ENCODE assay signal across 16 cellular contexts in genomic region chr15:89827821-89828220, GRCh38. TPM values are rescaled to one million over a fixed set of nuclear protein-coding genes. Genes with fewer than 3 reads are reported as not detected.
DNase-seq lines count a peak whose midpoint lies in the region; ATAC-seq and TF ChIP-seq lines count a peak whose summit lies in the region.
"Had no signal": no experiment of that assay in that cellular context is flagged by ENCODE, and none has a peak within 500 bp of the region (broad histone marks: within the 10 kb centered on the region; RNA-seq: fewer than 3 reads in every experiment).

No MANE protein-coding gene starts in this region.

- no peak for TF ChIP-seq RAD21 in IMR-90 (IDR thresholded peaks at IDR 0.05; ENCODE audit: low read length)

- no TSS peak for BruUV-seq in IMR-90 (replicated peaks; lab: Mats Ljungman, UMichigan)

- H3K18ac ChIP-seq in IMR-90 (ENCODE audit: low read depth, low read length), result 0 out of 2 replicates have a peak overlapping the region, but pooled peaks have one; percentile 4

- peak overlapping the region; percentile 37 for H2BK5ac ChIP-seq in IMR-90 (ENCODE audit: low read depth, low read length, poor library complexity, severe bottlenecking)

- intact Hi-C loops in IMR-90 (cut with micrococcal nuclease), result loop anchor here (1.0 kb wide), 1 partner anchor 88 kb away; no protein-coding TSS in a partner anchor
- intact Hi-C loops in natural killer cell (cut with micrococcal nuclease), result no loop called here

- H3K9me1 ChIP-seq in IMR-90 (ENCODE audit: insufficient read depth, low read length), result peaks cover 20% of the 10 kb centered on the region

- no peak overlapping the region for H3K23ac ChIP-seq in IMR-90 (ENCODE audit: low read depth, low read length)

- peak overlapping the region in 1 of 2 donors; percentile 52 for H3K27ac Mint-ChIP-seq in natural killer cell
- H3K27ac Mint-ChIP-seq in activated T-cell treated with anti-CD3 and anti-CD28 coated beads, Interleukin-2, amount 50 U/mL, for 24 hours, result no peak overlapping the region
- H3K27ac Mint-ChIP-seq: activated CD4-positive, alpha-beta T cell treated with anti-CD3 and anti-CD28 coated beads, Interleukin-2, amount 10 ng/mL, durations not matched to agents 7 days and 5 days; activated T-helper 2 cell treated with anti-CD3 and anti-CD28 coated beads, Interferon-gamma antibody, Interleukin-2, Interleukin-4, amounts not matched to agents 10 μg/mL and 5 μg/mL and 100 μg/mL, durations not matched to agents 14 hours and 24 hours and 36 hours; T-cell had no signal

- no peaks in the 10 kb centered on the region for H3K9me3 ChIP-seq in IMR-90 (ENCODE audit: control insufficient read depth, insufficient read depth, low read length)
- no peaks in the 10 kb centered on the region for H3K9me3 ChIP-seq in esophagus (ENCODE audit: control insufficient read depth in 2 of 2, insufficient read depth in 1 of 2, low read depth in 1 of 2, low read length in 1 of 2)
- H3K9me3 ChIP-seq in mesodermal cell (ENCODE audit: control insufficient read depth, low read length), result no peaks in the 10 kb centered on the region
- no peaks in the 10 kb centered on the region for H3K9me3 ChIP-seq in suprapubic skin
- H3K9me3 ChIP-seq: MG63 had no signal

- H3K4ac ChIP-seq in IMR-90 (ENCODE audit: low read depth, low read length), result peak overlapping the region; percentile 61

- H4K20me1 ChIP-seq in IMR-90 (ENCODE audit: insufficient read depth, low read length), result no peaks in the 10 kb centered on the region

- H3K4me1 ChIP-seq in IMR-90 (ENCODE audit: control insufficient read depth, insufficient read depth, low read length) (peaks cover 24% of the 10 kb centered on the region), esophagus (ENCODE audit: control insufficient read depth in 2 of 2, insufficient read depth in 2 of 2, low read length in 1 of 2) (peaks cover 6 to 23% of the 10 kb centered on the region in 2 donors), mesodermal cell (ENCODE audit: control insufficient read depth, insufficient read depth, low read length, poor library complexity, severe bottlenecking) (peaks cover 8% of the 10 kb centered on the region), suprapubic skin (peaks cover 35% of the 10 kb centered on the region)

- H3K36me3 ChIP-seq in IMR-90 (ENCODE audit: control insufficient read depth, insufficient read depth, low read length) (no peaks in the 10 kb centered on the region; the same call in 1 of the 2 replicates), esophagus (ENCODE audit: control insufficient read depth in 2 of 2, insufficient read depth in 2 of 2, low read length in 1 of 2) (peaks cover 2% of the 10 kb centered on the region in 2 donors), mesodermal cell (ENCODE audit: control insufficient read depth, insufficient read depth, low read length) (peaks cover 16% of the 10 kb centered on the region), suprapubic skin (peaks cover under 1% of the 10 kb centered on the region)

- peak overlapping the region; percentile 34; the same call in 1 of the 2 replicates for H2BK20ac ChIP-seq in IMR-90 (ENCODE audit: low read depth, low read length)

- H3K4me3 Mint-ChIP-seq in natural killer cell, result no peak overlapping the region
- no peak overlapping the region for H3K4me3 Mint-ChIP-seq in activated T-cell treated with anti-CD3 and anti-CD28 coated beads, Interleukin-2, amount 50 U/mL, for 24 hours
- H3K4me3 Mint-ChIP-seq: activated CD4-positive, alpha-beta T cell treated with anti-CD3 and anti-CD28 coated beads, Interleukin-2, amount 10 ng/mL, durations not matched to agents 7 days and 5 days; CD4-positive, CD25-positive, alpha-beta regulatory T cell; stimulated activated memory B cell treated with anti-CD40 and anti-IgM and Interleukin-4, amounts not matched to agents 10 μg/mL and 1 μg/mL and 100 μg/mL, for 72 hours; T-cell had no signal

- H4K5ac ChIP-seq in IMR-90 (ENCODE audit: low read depth, low read length), result 0 out of 2 replicates have a peak overlapping the region, but pooled peaks have one; percentile 5

- H3K4me1 Mint-ChIP-seq in natural killer cell, result peaks cover 0 to 17% of the 10 kb centered on the region in 2 donors
- no peaks in the 10 kb centered on the region for H3K4me1 Mint-ChIP-seq in activated T-cell treated with anti-CD3 and anti-CD28 coated beads, Interleukin-2, amount 50 U/mL, for 24 hours (ENCODE audit: low read depth)
- H3K4me1 Mint-ChIP-seq: activated CD4-positive, alpha-beta T cell treated with anti-CD3 and anti-CD28 coated beads, Interleukin-2, amount 10 ng/mL, durations not matched to agents 7 days and 5 days; CD4-positive, CD25-positive, alpha-beta regulatory T cell; T-cell had no signal

- DNase-seq in IMR-90 (no peak), suprapubic skin (ENCODE audit: low spot score in 2 of 2) (no peak), natural killer cell (no peak), NCI-H2081 (lab: John Stamatoyannopoulos, UW) (no peak)
- DNase-seq in activated CD4-positive, alpha-beta T cell treated with anti-CD3 and anti-CD28 coated beads for 4 hours, result no peak
- DNase-seq in activated T-cell treated with anti-CD3 and anti-CD28 coated beads, Interleukin-2, amount 50 U/mL, for 24 hours, result no peak
- DNase-seq: activated CD4-positive, alpha-beta T cell treated with anti-CD3 and anti-CD28 coated beads, Interleukin-2, amount 10 ng/mL, durations not matched to agents 7 days and 5 days; CD4-positive, CD25-positive, alpha-beta regulatory T cell; T-cell had no signal

- peak overlapping the region; percentile 84 for H2AFZ ChIP-seq in IMR-90 (replicated peaks; ENCODE audit: low read length, poor library complexity)

- no peak overlapping the region for H3K56ac ChIP-seq in IMR-90 (ENCODE audit: extremely low read depth, insufficient read depth, low read length)

- peak overlapping the region; percentile 39 to 71; a peak in 1 of 4 replicates for H4K8ac ChIP-seq in IMR-90 (ENCODE audit: low read depth in 2 of 2, low read length in 2 of 2)

- H3K27me3 ChIP-seq in IMR-90 (ENCODE audit: control insufficient read depth, insufficient read depth, low read length) (no peaks in the 10 kb centered on the region), esophagus (ENCODE audit: control insufficient read depth in 1 of 2, insufficient read depth in 2 of 2, low read length in 2 of 2) (no peaks in the 10 kb centered on the region), suprapubic skin (no peaks in the 10 kb centered on the region)
- H3K27me3 ChIP-seq: brain microvascular endothelial cell, MG63 had no signal

- POLR2A ChIA-PET in IMR-90 (lab: Charles Lee; ENCODE audit: unreplicated experiment), result no interaction called here

- H3K14ac ChIP-seq in IMR-90 (replicated peaks; ENCODE audit: low read depth, low read length), result 0 out of 2 replicates have a peak overlapping the region, but pooled peaks have one; percentile 30

- H3K9me3 Mint-ChIP-seq in natural killer cell, result no peaks in the 10 kb centered on the region
- H3K9me3 Mint-ChIP-seq in activated T-cell treated with anti-CD3 and anti-CD28 coated beads, Interleukin-2, amount 50 U/mL, for 24 hours, result no peaks in the 10 kb centered on the region
- H3K9me3 Mint-ChIP-seq: activated CD4-positive, alpha-beta T cell treated with anti-CD3 and anti-CD28 coated beads, Interleukin-2, amount 10 ng/mL, durations not matched to agents 7 days and 5 days; activated T-helper 2 cell treated with anti-CD3 and anti-CD28 coated beads, Interferon-gamma antibody, Interleukin-2, Interleukin-4, amounts not matched to agents 10 μg/mL and 5 μg/mL and 100 μg/mL, durations not matched to agents 14 hours and 24 hours and 36 hours; CD4-positive, CD25-positive, alpha-beta regulatory T cell; stimulated activated memory B cell treated with anti-CD40 and anti-IgM and Interleukin-4, amounts not matched to agents 10 μg/mL and 1 μg/mL and 100 μg/mL, for 72 hours; T-cell had no signal

- peaks cover 0 to 6% of the 10 kb centered on the region in 2 experiments; a peak in 1 of 4 replicates for H3K79me1 ChIP-seq in IMR-90 (ENCODE audit: low read depth in 1 of 2, low read length in 2 of 2)

- no peak overlapping the region for H3K27ac ChIP-seq in IMR-90 (ENCODE audit: insufficient read depth, low read length)
- peak overlapping the region; percentile 75 to 88 for H3K27ac ChIP-seq in esophagus (ENCODE audit: low read depth in 2 of 2, low read length in 1 of 2)
- H3K27ac ChIP-seq in mesodermal cell (ENCODE audit: low read depth, low read length, severe bottlenecking), result peak overlapping the region; percentile 57
- H3K27ac ChIP-seq in suprapubic skin, result peak overlapping the region; percentile 42
- H3K27ac ChIP-seq: brain microvascular endothelial cell had no signal

- TF ChIP-seq CTCF in IMR-90 (conservative IDR thresholded peaks at IDR 0.05; ENCODE audit: low read depth, low read length) (no peak), suprapubic skin (IDR thresholded peaks at IDR 0.05) (no peak), natural killer cell (IDR thresholded peaks at IDR 0.05) (no peak)

- H2AK5ac ChIP-seq in IMR-90 (ENCODE audit: low read depth, low read length), result peak overlapping the region; percentile 82; the same call in 1 of the 2 replicates

- H2AK9ac ChIP-seq in IMR-90 (replicated peaks; ENCODE audit: low read depth, low read length, poor library complexity), result peak overlapping the region; percentile 31

- no peaks in the 10 kb centered on the region for H3K36me3 Mint-ChIP-seq in natural killer cell
- H3K36me3 Mint-ChIP-seq in activated T-cell treated with anti-CD3 and anti-CD28 coated beads, Interleukin-2, amount 50 U/mL, for 24 hours (ENCODE audit: low read depth), result peaks cover 8% of the 10 kb centered on the region

- TF ChIP-seq POLR2A in IMR-90 (IDR thresholded peaks at IDR 0.05; ENCODE audit: low read depth, low read length) (no peak), suprapubic skin (IDR thresholded peaks at IDR 0.05) (no peak)

- H3K4me3 ChIP-seq in IMR-90 (ENCODE audit: insufficient read depth, low read depth, low read length), result no peak overlapping the region
- H3K4me3 ChIP-seq in esophagus (ENCODE audit: low read depth in 1 of 2, low read length in 2 of 2), result no peak overlapping the region
- H3K4me3 ChIP-seq in mesodermal cell (ENCODE audit: extremely low read depth, insufficient read depth, low read length, poor library complexity, severe bottlenecking), result no peak overlapping the region
- no peak overlapping the region for H3K4me3 ChIP-seq in suprapubic skin
- H3K4me3 ChIP-seq: MG63 had no signal

- dilution Hi-C loops in IMR-90 (cut with HindIII; ENCODE audit: low sequenced_read_pairs, unreplicated experiment), result no loop called here

- WGBS in IMR-90 (ENCODE audit: extremely low coverage in 2 of 2, insufficient read length in 1 of 2), 2 experiments, result 87% methylated on average over 2 of the region's 5 CpGs; no CpG with 5 or more reads in 1 of the 2 experiments
- WGBS in esophagus, 2 donors, result 71 to 77% methylated on average over 5 of the region's 5 CpGs
- WGBS in mesodermal cell (ENCODE audit: insufficient coverage in 2 of 2), 2 experiments, result 84 to 96% methylated on average over 4 to 5 of the region's 5 CpGs
- 86% methylated on average over 5 of the region's 5 CpGs for WGBS in suprapubic skin

- H2BK15ac ChIP-seq in IMR-90 (ENCODE audit: low read depth, low read length), result no peak overlapping the region

- CTCF ChIA-PET in IMR-90 (lab: Yijun Ruan, JAX), result no interaction called here

- H3K4me2 ChIP-seq in IMR-90 (ENCODE audit: low read depth, low read length), result no peak overlapping the region

- in situ Hi-C loops in IMR-90 (cut with MboI; ENCODE audit: low sequenced_read_pairs), result no loop called here

- peak overlapping the region; percentile 65 for H2BK120ac ChIP-seq in IMR-90 (ENCODE audit: low read depth, low read length)

- H3K9ac ChIP-seq in IMR-90 (ENCODE audit: low read depth, low read length), result no peak overlapping the region

- no peak for TF ChIP-seq EP300 in suprapubic skin (IDR thresholded peaks at IDR 0.05)

- ATAC-seq in IMR-90 (ENCODE audit: low read depth) (no peak), natural killer cell (no peak)
- ATAC-seq: stimulated activated memory B cell treated with anti-CD40 and anti-IgM and Interleukin-4, amounts not matched to agents 10 μg/mL and 1 μg/mL and 100 μg/mL, for 72 hours; T-cell had no signal

- peak overlapping the region; percentile 41; the same call in 1 of the 2 replicates for H4K91ac ChIP-seq in IMR-90 (ENCODE audit: insufficient read depth, low read depth, low read length)

- H3K27me3 Mint-ChIP-seq in natural killer cell (ENCODE audit: low read depth in 2 of 2), result peaks cover 0 to 4% of the 10 kb centered on the region in 2 donors
- H3K27me3 Mint-ChIP-seq in activated T-cell treated with anti-CD3 and anti-CD28 coated beads, Interleukin-2, amount 50 U/mL, for 24 hours, result peaks cover 7% of the 10 kb centered on the region
- H3K27me3 Mint-ChIP-seq: activated CD4-positive, alpha-beta T cell treated with anti-CD3 and anti-CD28 coated beads, Interleukin-2, amount 10 ng/mL, durations not matched to agents 7 days and 5 days; CD4-positive, CD25-positive, alpha-beta regulatory T cell had no signal

RNA-seq across cellular contexts. Expression of gene ANPEP, which starts 13.2 kb away (rescaled TPM):
- total RNA-seq in IMR-90 (2012; rRNA removed), result 8.4 and 8.6 TPM in 2 replicates
- 40.4 and 47.0 TPM in 2 replicates for polyA plus RNA-seq in IMR-90 (2012; rRNA removed)
- 50.7 and 52.3 TPM in 2 replicates for polyA plus RNA-seq in IMR-90 (2012; cell fraction: cytosol; rRNA removed)
- 95.5 and 110 TPM in 2 replicates for polyA plus RNA-seq in IMR-90 (2012; cell fraction: nucleus; rRNA removed; ENCODE audit: low replicate concordance)
- 1 to 10 TPM; 1.2 to 1.4 TPM for polyA plus RNA-seq in esophagus
- 12.1 TPM for polyA plus RNA-seq in mesodermal cell (2013, experiment 1 of 2)
- polyA plus RNA-seq in mesodermal cell (2013, experiment 2 of 2), result 14.6 TPM
- total RNA-seq in suprapubic skin, result 10 to 100 TPM; 14.2 to 25.1 (median 19.0) TPM
- total RNA-seq in natural killer cell, result 10 to 100 TPM in 2 of 3 donors, 1 to 10 TPM in 1; 1.6 to 33.9 (median 10.9) TPM
- total RNA-seq: G401 had no signal

RNA-seq across cellular contexts. Expression of gene MESP2, which starts 51.7 kb away (rescaled TPM):
- total RNA-seq in IMR-90 (2012; rRNA removed), result 0.18 and 0.28 TPM in 2 replicates
- 0.32 and 0.34 TPM in 2 replicates for polyA plus RNA-seq in IMR-90 (2012; rRNA removed)
- polyA plus RNA-seq in IMR-90 (2012; cell fraction: cytosol; rRNA removed), result 0.26 and 0.43 TPM in 2 replicates
- polyA plus RNA-seq in IMR-90 (2012; cell fraction: nucleus; rRNA removed; ENCODE audit: low replicate concordance), result 0.13 and 0.34 TPM in 2 replicates
- polyA plus RNA-seq in esophagus, result under 1 TPM; 0.56 to 0.75 TPM
- polyA plus RNA-seq in mesodermal cell (2013, experiment 1 of 2), result 0.55 TPM
- polyA plus RNA-seq in mesodermal cell (2013, experiment 2 of 2), result 0.61 TPM
- 1 to 10 TPM in 1 of 4 donors, not detected in 3; 1.1 TPM for total RNA-seq in suprapubic skin
- not detected for total RNA-seq in natural killer cell
- total RNA-seq: activated CD4-positive, alpha-beta T cell treated with anti-CD3 and anti-CD28 coated beads, Interleukin-2, amount 10 ng/mL, durations not matched to agents 7 days and 5 days; CD4-positive, CD25-positive, alpha-beta regulatory T cell; G401; T-cell had no signal
- polyA plus RNA-seq: CD4-positive, CD25-positive, alpha-beta regulatory T cell had no signal
